In genomic region chr1:113021430-113022085, GRCh38 we compare ENCODE assay signal across 11 cellular contexts. TPM values are rescaled to one million over a fixed set of nuclear protein-coding genes. Genes with fewer than 3 reads are reported as not detected.
DNase-seq lines count a peak whose midpoint lies in the region; ATAC-seq and TF ChIP-seq lines count a peak whose summit lies in the region.
"Had no signal": no experiment of that assay in that cellular context is flagged by ENCODE, and none has a peak within 500 bp of the region (broad histone marks: within the 10 kb centered on the region; RNA-seq: fewer than 3 reads in every experiment).

No MANE protein-coding gene starts in this region.

- peak overlapping the region; percentile 24 for H3K27ac ChIP-seq in osteoblast (ENCODE audit: low read depth, low read length)
- H3K27ac ChIP-seq: upper lobe of right lung had no signal

- no peak for ATAC-seq in HG02870 (IDR thresholded peaks at IDR 0.05; ENCODE audit: unreplicated experiment)
- ATAC-seq: upper lobe of right lung had no signal

- H2AFZ ChIP-seq in osteoblast (ENCODE audit: low read length) = no peak overlapping the region

- H3K4me3 ChIP-seq in LNCaP clone FGC (ENCODE audit: low read depth, low read length) = no peak overlapping the region
- H3K4me3 ChIP-seq in osteoblast (ENCODE audit: insufficient read depth, low read length) = no peak overlapping the region
- H3K4me3 ChIP-seq: upper lobe of right lung had no signal

- DNase-seq in NCI-H2029 treated with DMSO at 0.1 percent for 48 hours (lab: John Stamatoyannopoulos, UW) = peak; percentile 1
- no peak for DNase-seq in NCI-H2029 (lab: John Stamatoyannopoulos, UW)
- peak; percentile 97 for DNase-seq in LNCaP clone FGC (ENCODE audit: low read depth)
- peak; percentile 73 for DNase-seq in osteoblast (ENCODE audit: insufficient read length, low spot score, missing footprints)
- no peak for DNase-seq in T-helper 2 cell treated with Interferon-gamma antibody and Interleukin-4, amounts not matched to agents 5 μg/mL and 100 μg/mL, for 36 hours (ENCODE audit: low spot score)
- no peak for DNase-seq in NCI-H510A treated with DMSO at 0.1 percent for 48 hours (lab: John Stamatoyannopoulos, UW)
- DNase-seq: activated T-cell treated with anti-CD3 and anti-CD28 coated beads for 4 hours, upper lobe of right lung had no signal

- H3K36me3 Mint-ChIP-seq in brain = peaks cover 21% of the 10 kb centered on the region
- H3K36me3 Mint-ChIP-seq in T-helper 2 cell treated with Interferon-gamma antibody and Interleukin-4, amounts not matched to agents 5 μg/mL and 100 μg/mL, for 36 hours (ENCODE audit: low read depth) = peaks cover 5% of the 10 kb centered on the region

- peaks cover 14% of the 10 kb centered on the region for H3K4me1 Mint-ChIP-seq in brain
- H3K4me1 Mint-ChIP-seq in T-helper 2 cell treated with Interferon-gamma antibody and Interleukin-4, amounts not matched to agents 5 μg/mL and 100 μg/mL, for 36 hours (ENCODE audit: low read depth) = no peaks in the 10 kb centered on the region

- no peaks in the 10 kb centered on the region for H3K9me3 Mint-ChIP-seq in brain
- H3K9me3 Mint-ChIP-seq in T-helper 2 cell treated with Interferon-gamma antibody and Interleukin-4, amounts not matched to agents 5 μg/mL and 100 μg/mL, for 36 hours = no peaks in the 10 kb centered on the region
- H3K9me3 Mint-ChIP-seq: neural crest cell had no signal

- H3K27me3 ChIP-seq in osteoblast (ENCODE audit: insufficient read depth, low read length) = no peaks in the 10 kb centered on the region
- H3K27me3 ChIP-seq: upper lobe of right lung had no signal

- no peak overlapping the region for H3K4me3 Mint-ChIP-seq in brain
- no peak overlapping the region for H3K4me3 Mint-ChIP-seq in T-helper 2 cell treated with Interferon-gamma antibody and Interleukin-4, amounts not matched to agents 5 μg/mL and 100 μg/mL, for 36 hours
- H3K4me3 Mint-ChIP-seq: neural crest cell had no signal

- no peaks in the 10 kb centered on the region for H3K9me3 ChIP-seq in osteoblast (ENCODE audit: low read depth, low read length)
- H3K9me3 ChIP-seq: upper lobe of right lung had no signal

- H3K4me2 ChIP-seq in osteoblast (ENCODE audit: insufficient read depth, low read length) = peak overlapping the region; percentile 37

- H3K36me3 ChIP-seq in osteoblast (ENCODE audit: insufficient read depth, low read length) = no peaks in the 10 kb centered on the region
- H3K36me3 ChIP-seq: upper lobe of right lung had no signal

- H3K4me1 ChIP-seq in osteoblast (ENCODE audit: insufficient read depth, low read length) = peaks cover 7% of the 10 kb centered on the region
- H3K4me1 ChIP-seq: upper lobe of right lung had no signal

- H3K79me2 ChIP-seq in osteoblast (ENCODE audit: insufficient read depth, low read length) = no peaks in the 10 kb centered on the region

- peaks cover 3% of the 10 kb centered on the region for H3K27me3 Mint-ChIP-seq in brain
- no peaks in the 10 kb centered on the region for H3K27me3 Mint-ChIP-seq in T-helper 2 cell treated with Interferon-gamma antibody and Interleukin-4, amounts not matched to agents 5 μg/mL and 100 μg/mL, for 36 hours (ENCODE audit: low read depth)

- H3K27ac Mint-ChIP-seq in brain = peak overlapping the region in 4 of 5 experiments; percentile 4 to 77 (median 11)
- no peak overlapping the region for H3K27ac Mint-ChIP-seq in T-helper 2 cell treated with Interferon-gamma antibody and Interleukin-4, amounts not matched to agents 5 μg/mL and 100 μg/mL, for 36 hours

- H4K20me1 ChIP-seq in osteoblast (ENCODE audit: insufficient read depth, low read length) = no peaks in the 10 kb centered on the region

- TF ChIP-seq CTCF in LNCaP clone FGC (IDR thresholded peaks at IDR 0.05; ENCODE audit: control insufficient read depth, extremely low read depth, insufficient read depth) (peak; percentile 42), brain (conservative IDR thresholded peaks at IDR 0.05) (no peak), osteoblast (IDR thresholded peaks at IDR 0.05; ENCODE audit: extremely low read depth, low read depth, low read length) (peak; percentile 13)

RNA-seq across cellular contexts. Expression of gene LRIG2, which starts 51.4 kb away (rescaled TPM):
- 3.0 TPM for polyA plus RNA-seq in brain (ENCODE audit: insufficient read depth, low read depth, low replicate concordance)
- total RNA-seq in osteoblast = 17.4 and 18.6 TPM in 2 replicates

Comparison
In these comparisons a context has a peak if more than half of its experiments do, and no peak if none do; other contexts are left out.
1. DNase-seq: peak in NCI-H2029 treated with DMSO at 0.1 percent for 48 hours (single experiment), LNCaP clone FGC (single experiment) and osteoblast (single experiment); none in NCI-H2029 (single experiment), T-helper 2 cell treated with Interferon-gamma antibody and Interleukin-4, amounts not matched to agents 5 μg/mL and 100 μg/mL, for 36 hours (single experiment) and NCI-H510A treated with DMSO at 0.1 percent for 48 hours (single experiment).
2. CTCF ChIP-seq: peak in LNCaP clone FGC (single experiment) and osteoblast (single experiment); none in brain (0 of 2).